In genomic region chr2:10274376-10274775, GRCh38 we compare ENCODE assay signal across 15 cellular contexts. TPM values are rescaled to one million over a fixed set of nuclear protein-coding genes. Genes with fewer than 3 reads are reported as not detected.
DNase-seq lines count a peak whose midpoint lies in the region; ATAC-seq and TF ChIP-seq lines count a peak whose summit lies in the region.
"Had no signal": no experiment of that assay in that cellular context is flagged by ENCODE, and none has a peak within 500 bp of the region (broad histone marks: within the 10 kb centered on the region; RNA-seq: fewer than 3 reads in every experiment).

No MANE protein-coding gene starts in this region.

- H3K36me3 Mint-ChIP-seq in endodermal cell (ENCODE audit: low read depth): no peaks in the 10 kb centered on the region
- H3K36me3 Mint-ChIP-seq in T-cell: no peaks in the 10 kb centered on the region
- no peaks in the 10 kb centered on the region for H3K36me3 Mint-ChIP-seq in immature natural killer cell
- H3K36me3 Mint-ChIP-seq: CD4-positive, CD25-positive, alpha-beta regulatory T cell had no signal

- no peaks in the 10 kb centered on the region for H3K27me3 ChIP-seq in endodermal cell (ENCODE audit: control insufficient read depth, insufficient read depth, low read length, poor library complexity, severe bottlenecking)
- peaks cover 0 to 13% (median 6%) of the 10 kb centered on the region in 3 experiments for H3K27me3 ChIP-seq in neuronal stem cell (ENCODE audit: control insufficient read depth in 3 of 3, insufficient read depth in 3 of 3, low read depth in 1 of 3, low read length in 3 of 3)
- H3K27me3 ChIP-seq in transverse colon: no peaks in the 10 kb centered on the region

- H3K4me1 ChIP-seq in endodermal cell (ENCODE audit: control insufficient read depth, insufficient read depth, low read length) (no peaks in the 10 kb centered on the region), neuronal stem cell (ENCODE audit: control insufficient read depth in 2 of 2, insufficient read depth in 1 of 2, low read depth in 1 of 2, low read length in 2 of 2) (peaks cover 12 to 15% of the 10 kb centered on the region in 2 donors), transverse colon (peaks cover 0 to 28% (median 20%) of the 10 kb centered on the region in 4 donors)

- no peak overlapping the region for H2AK5ac ChIP-seq in neuronal stem cell (ENCODE audit: low read depth, low read length)

- no peak overlapping the region for H3K9ac ChIP-seq in endodermal cell (ENCODE audit: extremely low read depth, low read length, poor library complexity, severe bottlenecking)
- no peak overlapping the region for H3K9ac ChIP-seq in neuronal stem cell (ENCODE audit: low read depth, low read length, poor library complexity)

- H3K9me3 ChIP-seq in endodermal cell (ENCODE audit: control insufficient read depth, low read length) (no peaks in the 10 kb centered on the region), neuronal stem cell (replicated peaks in 1 of 2; ENCODE audit: control insufficient read depth in 2 of 2, insufficient read depth in 1 of 2, low read depth in 1 of 2, low read length in 2 of 2) (peaks cover 0 to 2% of the 10 kb centered on the region in 2 donors), transverse colon (no peaks in the 10 kb centered on the region)

- H3K36me3 ChIP-seq in endodermal cell (ENCODE audit: control insufficient read depth, insufficient read depth, low read length) (no peaks in the 10 kb centered on the region), neuronal stem cell (replicated peaks in 1 of 2; ENCODE audit: control insufficient read depth in 2 of 2, insufficient read depth in 2 of 2, low read length in 2 of 2) (no peaks in the 10 kb centered on the region), transverse colon (no peaks in the 10 kb centered on the region)

- 93 to 96% methylated on average over 13 to 14 of the region's 14 CpGs for WGBS in endodermal cell (ENCODE audit: insufficient coverage in 1 of 2, insufficient read length in 1 of 2), 2 experiments
- no CpG with 5 or more reads among the region's 14 CpGs for WGBS in neuronal stem cell (ENCODE audit: extremely low coverage in 2 of 2, insufficient read length in 2 of 2, insufficient replicate concordance in 1 of 2), 2 donors
- 91 to 96% methylated on average over 7 to 14 of the region's 14 CpGs for WGBS in transverse colon (ENCODE audit: low coverage in 1 of 2), 2 donors

- H3K14ac ChIP-seq in neuronal stem cell (ENCODE audit: low read length): no peak overlapping the region

- CTCF ChIA-PET in T-cell (lab: Charles Lee): no interaction called here

- H2BK5ac ChIP-seq in neuronal stem cell (ENCODE audit: low read length): no peak overlapping the region

- H2BK120ac ChIP-seq in neuronal stem cell (ENCODE audit: low read depth, low read length): peak overlapping the region; percentile 14

- H3K9me3 Mint-ChIP-seq in endodermal cell: no peaks in the 10 kb centered on the region
- H3K9me3 Mint-ChIP-seq in T-cell: no peaks in the 10 kb centered on the region
- H3K9me3 Mint-ChIP-seq in immature natural killer cell: no peaks in the 10 kb centered on the region

- no peak overlapping the region for H3K4me2 ChIP-seq in neuronal stem cell (ENCODE audit: insufficient read depth, low read length, poor library complexity, severe bottlenecking)

- H4K8ac ChIP-seq in neuronal stem cell (ENCODE audit: low read depth, low read length): no peak overlapping the region

- H3K4me1 Mint-ChIP-seq in endodermal cell: peaks cover 2% of the 10 kb centered on the region
- H3K4me1 Mint-ChIP-seq in T-cell: peaks cover 19 to 25% (median 23%) of the 10 kb centered on the region in 3 donors
- peaks cover 23 to 25% of the 10 kb centered on the region in 2 donors for H3K4me1 Mint-ChIP-seq in immature natural killer cell

- peak overlapping the region; percentile 28 for H4K91ac ChIP-seq in neuronal stem cell (ENCODE audit: low read depth, low read length, poor library complexity)

- POLR2A ChIA-PET in T-cell (lab: Charles Lee): no interaction called here

- no peak for TF ChIP-seq POLR2A in transverse colon (IDR thresholded peaks at IDR 0.05)

- H3K23ac ChIP-seq in neuronal stem cell (ENCODE audit: low read depth, low read length, poor library complexity): peak overlapping the region; percentile 62

- H3K4me3 ChIP-seq in endodermal cell (ENCODE audit: low read length) (no peak overlapping the region), neuronal stem cell (ENCODE audit: low read length in 2 of 2) (no peak overlapping the region), transverse colon (no peak overlapping the region)

- H3K79me1 ChIP-seq in neuronal stem cell (ENCODE audit: low read depth, low read length): peaks cover 4% of the 10 kb centered on the region

- DNase-seq in activated effector memory CD4-positive, alpha-beta T cell treated with anti-CD3 and anti-CD28 coated beads, Interleukin-2, amount 50 U/mL, for 16 hours: peak; percentile 37
- DNase-seq in activated effector memory CD4-positive, alpha-beta T cell treated with Interleukin-2 at 50 U/mL for 16 hours: no peak
- DNase-seq in endodermal cell: peak; percentile 27
- DNase-seq in neuronal stem cell (ENCODE audit: low spot score): no peak
- peak; percentile 4 for DNase-seq in transverse colon
- DNase-seq in T-cell: no peak
- DNase-seq in immature natural killer cell: no peak
- DNase-seq: CD4-positive, CD25-positive, alpha-beta regulatory T cell; DMS53; GF-D8; GOT3; H9; IMR-90 had no signal

- no peak for ATAC-seq in GM19395 (IDR thresholded peaks at IDR 0.05; ENCODE audit: unreplicated experiment)
- ATAC-seq in T-cell (replicated peaks in 1 of 4): no peak

- in situ Hi-C loops in transverse colon (cut with MboI; ENCODE audit: low pct_ligation_motif_present in 1 of 4, low pct_unique_long_range_greater_than_20kb in 1 of 4, low sequenced_read_pairs in 3 of 4): no loop called here

- no peak for TF ChIP-seq EP300 in transverse colon (IDR thresholded peaks at IDR 0.05; ENCODE audit: low read depth)

- H3K4ac ChIP-seq in neuronal stem cell (ENCODE audit: low read length): no peak overlapping the region

- H2BK12ac ChIP-seq in neuronal stem cell (ENCODE audit: low read length): peak overlapping the region; percentile 17

- peaks cover 2% of the 10 kb centered on the region for H3K27me3 Mint-ChIP-seq in endodermal cell (ENCODE audit: insufficient read depth)
- H3K27me3 Mint-ChIP-seq in T-cell: no peaks in the 10 kb centered on the region
- H3K27me3 Mint-ChIP-seq in immature natural killer cell (ENCODE audit: low read depth in 3 of 3): peaks cover 0 to 5% (median 4%) of the 10 kb centered on the region in 3 donors
- H3K27me3 Mint-ChIP-seq: CD4-positive, CD25-positive, alpha-beta regulatory T cell had no signal

- no peak overlapping the region for H3K4me3 Mint-ChIP-seq in endodermal cell
- no peak overlapping the region for H3K4me3 Mint-ChIP-seq in T-cell
- H3K4me3 Mint-ChIP-seq in immature natural killer cell: no peak overlapping the region
- H3K4me3 Mint-ChIP-seq: CD4-positive, CD25-positive, alpha-beta regulatory T cell; H9 had no signal

- H2AFZ ChIP-seq in neuronal stem cell (ENCODE audit: low read length): no peak overlapping the region

- intact Hi-C loops in transverse colon (cut with DNase I; ENCODE audit: low total_unique reads): no loop called here

- no peak overlapping the region for H2BK15ac ChIP-seq in neuronal stem cell (ENCODE audit: low read length)

- TF ChIP-seq CTCF in endodermal cell (conservative IDR thresholded peaks at IDR 0.05) (no peak), transverse colon (IDR thresholded peaks at IDR 0.05) (no peak)

- H3K27ac ChIP-seq in endodermal cell (ENCODE audit: low read depth, low read length) (no peak overlapping the region), neuronal stem cell (replicated peaks; ENCODE audit: low read length) (no peak overlapping the region), transverse colon (no peak overlapping the region)
- H3K27ac ChIP-seq: 22Rv1 had no signal

- H3K18ac ChIP-seq in neuronal stem cell (ENCODE audit: low read length): no peak overlapping the region

- H3K27ac Mint-ChIP-seq in endodermal cell: no peak overlapping the region
- H3K27ac Mint-ChIP-seq in T-cell: no peak overlapping the region
- no peak overlapping the region for H3K27ac Mint-ChIP-seq in immature natural killer cell
- H3K27ac Mint-ChIP-seq: CD4-positive, CD25-positive, alpha-beta regulatory T cell; H9 had no signal

RNA-seq across cellular contexts. Expression of gene HPCAL1, which starts 28.3 kb away (rescaled TPM):
- total RNA-seq in endodermal cell: 1 to 10 TPM; 6.8 to 8.1 TPM
- polyA plus RNA-seq in endodermal cell (2013, experiment 1 of 2): 17.6 TPM
- polyA plus RNA-seq in endodermal cell (2013, experiment 2 of 2): 14.0 TPM
- polyA plus RNA-seq in neuronal stem cell (2013, experiment 1 of 2): 10.7 TPM
- polyA plus RNA-seq in neuronal stem cell (2013, experiment 2 of 2): 9.6 TPM
- 100 to 1,000 TPM in 3 of 4 donors, 10 to 100 TPM in 1; 88.9 to 221 (median 129) TPM for total RNA-seq in transverse colon
- total RNA-seq in T-cell: 10 to 100 TPM; 39.5 to 87.3 (median 83.2) TPM
- polyA plus RNA-seq in immature natural killer cell: 10 to 100 TPM; 64.9 to 89.7 (median 88.9) TPM

Comparison
In these comparisons a context has a peak if more than half of its experiments do, and no peak if none do; other contexts are left out.
1. DNase-seq: peak in activated effector memory CD4-positive, alpha-beta T cell treated with anti-CD3 and anti-CD28 coated beads, Interleukin-2, amount 50 U/mL, for 16 hours (single experiment), endodermal cell (single experiment) and transverse colon (single experiment); none in activated effector memory CD4-positive, alpha-beta T cell treated with Interleukin-2 at 50 U/mL for 16 hours (single experiment), neuronal stem cell (single experiment), T-cell (0 of 34) and immature natural killer cell (0 of 3).
2. RNA of gene HPCAL1, which starts 28.3 kb away (total RNA-seq): 88.9 to 221 TPM in transverse colon and 39.5 to 87.3 TPM in T-cell; 6.8 to 8.1 TPM in endodermal cell; every median in the first group is over 4 times any median in the second.